16 cellular contexts compared by ENCODE assay signal in the genomic region with DNA sequence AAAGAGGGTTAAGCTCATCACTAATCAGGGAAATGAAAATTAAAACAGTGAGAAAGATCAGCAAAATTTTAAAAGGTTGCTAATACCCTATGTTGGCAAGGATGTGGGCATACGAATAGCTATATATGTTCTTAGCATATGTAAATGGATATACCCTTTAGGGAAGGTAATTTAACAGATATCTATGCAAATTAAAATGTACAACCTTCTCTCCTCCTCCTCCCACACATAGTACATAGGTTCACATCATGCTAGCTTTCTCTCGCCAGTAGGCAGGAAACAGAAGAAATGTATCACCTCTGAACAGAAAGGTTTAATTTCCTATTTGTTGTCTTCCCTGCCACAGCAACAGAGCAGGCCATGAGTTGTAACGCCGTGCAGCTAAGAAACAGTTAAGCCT.
"Had no signal": no experiment of that assay in that cellular context is flagged by ENCODE, and none has a peak within 500 bp of the region (broad histone marks: within the 10 kb centered on the region; RNA-seq: fewer than 3 reads in every experiment).

No MANE protein-coding gene starts in this region.

- DNase-seq: esophagus squamous epithelium; foreskin fibroblast; heart left ventricle; hippocampal formation; kidney glomerular epithelial cell; mesendoderm; naive thymus-derived CD4-positive, alpha-beta T cell; nephron progenitor cell; spleen; stimulated activated CD4-positive, alpha-beta T cell treated with anti-CD3 and anti-CD28 coated beads, Interleukin-2, amount 100 ng/mL, for 24 hours; stimulated activated CD4-positive, alpha-beta T cell treated with anti-CD3 and anti-CD28 coated beads, Interleukin-4, amount 100 ng/mL, for 4 hours; stimulated activated naive B cell treated with anti-CD40 and anti-IgM and Interleukin-4, amounts not matched to agents 10 μg/mL and 1 μg/mL and 100 μg/mL, for 72 hours; trophoblast cell had no signal

- H3K36me3 Mint-ChIP-seq: stimulated activated naive B cell treated with anti-CD40 and anti-IgM and Interleukin-4, amounts not matched to agents 10 μg/mL and 1 μg/mL and 100 μg/mL, for 72 hours had no signal

- H3K27me3 Mint-ChIP-seq: naive thymus-derived CD4-positive, alpha-beta T cell; stimulated activated naive B cell treated with anti-CD40 and anti-IgM and Interleukin-4, amounts not matched to agents 10 μg/mL and 1 μg/mL and 100 μg/mL, for 72 hours had no signal

- H3K4me3 Mint-ChIP-seq: naive thymus-derived CD4-positive, alpha-beta T cell; nephron progenitor cell; stimulated activated naive B cell treated with anti-CD40 and anti-IgM and Interleukin-4, amounts not matched to agents 10 μg/mL and 1 μg/mL and 100 μg/mL, for 72 hours had no signal

- H3K9me3 ChIP-seq: esophagus squamous epithelium had no signal

- H3K27me3 ChIP-seq: esophagus squamous epithelium, gastroesophageal sphincter, heart left ventricle, spleen had no signal

- H3K4me3 ChIP-seq: esophagus squamous epithelium, gastroesophageal sphincter, heart left ventricle, spleen had no signal

- H3K9me3 Mint-ChIP-seq: stimulated activated naive B cell treated with anti-CD40 and anti-IgM and Interleukin-4, amounts not matched to agents 10 μg/mL and 1 μg/mL and 100 μg/mL, for 72 hours had no signal

- H3K27ac ChIP-seq: esophagus squamous epithelium, gastroesophageal sphincter, heart left ventricle, spleen had no signal

- H3K36me3 ChIP-seq: esophagus squamous epithelium, gastroesophageal sphincter, heart left ventricle, spleen had no signal

- ATAC-seq: gastroesophageal sphincter; heart left ventricle; naive thymus-derived CD4-positive, alpha-beta T cell; sciatic nerve; stimulated activated naive B cell treated with anti-CD40 and anti-IgM and Interleukin-4, amounts not matched to agents 10 μg/mL and 1 μg/mL and 100 μg/mL, for 72 hours had no signal

- H3K4me1 Mint-ChIP-seq: nephron progenitor cell; stimulated activated naive B cell treated with anti-CD40 and anti-IgM and Interleukin-4, amounts not matched to agents 10 μg/mL and 1 μg/mL and 100 μg/mL, for 72 hours had no signal

- H3K27ac Mint-ChIP-seq: naive thymus-derived CD4-positive, alpha-beta T cell; nephron progenitor cell; stimulated activated naive B cell treated with anti-CD40 and anti-IgM and Interleukin-4, amounts not matched to agents 10 μg/mL and 1 μg/mL and 100 μg/mL, for 72 hours had no signal

- H3K4me1 ChIP-seq: esophagus squamous epithelium, gastroesophageal sphincter, heart left ventricle had no signal

- FAIRE-seq: islet of Langerhans had no signal
